Comparison of ENCODE assay signal across 10 cellular contexts in the genomic region with DNA sequence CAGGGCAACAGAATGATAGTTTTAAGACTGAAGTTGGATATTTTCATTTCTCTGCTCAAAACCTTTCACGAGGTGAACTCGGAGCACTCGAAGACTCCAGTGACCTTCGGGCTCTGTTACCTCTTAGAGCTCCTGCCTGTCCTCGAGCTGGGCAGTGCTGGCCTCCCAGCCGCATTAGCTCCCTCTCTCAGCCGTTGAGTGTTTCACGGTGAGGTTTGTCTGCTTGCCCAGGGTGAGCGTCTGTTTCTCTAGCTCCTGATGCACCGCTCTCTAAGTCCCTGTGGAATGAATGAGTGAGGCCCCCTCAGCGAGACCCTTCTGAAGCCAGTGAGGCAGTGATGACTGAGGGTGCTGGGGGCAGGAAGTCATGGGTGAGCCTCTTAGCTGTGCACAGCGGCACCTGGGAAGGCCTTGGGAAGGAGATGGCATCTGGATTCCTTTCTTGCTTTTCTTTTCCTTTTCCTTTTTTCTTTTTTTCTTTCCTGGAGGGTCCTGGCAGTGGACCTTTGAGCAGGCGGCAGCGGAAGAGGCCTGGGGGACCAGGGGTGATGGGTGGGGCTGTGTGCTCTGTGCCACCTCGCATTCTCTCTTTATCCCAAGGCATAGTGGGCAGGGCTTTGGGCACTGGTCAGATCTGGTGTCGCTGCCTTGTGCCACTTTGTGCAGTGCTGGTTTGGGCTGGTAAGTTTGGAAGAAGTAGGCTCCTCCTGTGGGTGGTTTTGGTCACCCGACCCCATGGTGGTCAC. TPM values are rescaled to one million over a fixed set of nuclear protein-coding genes. Genes with fewer than 3 reads are reported as not detected.
DNase-seq lines count a peak whose midpoint lies in the region; ATAC-seq and TF ChIP-seq lines count a peak whose summit lies in the region.
"Had no signal": no experiment of that assay in that cellular context is flagged by ENCODE, and none has a peak within 500 bp of the region (broad histone marks: within the 10 kb centered on the region; RNA-seq: fewer than 3 reads in every experiment).

No MANE protein-coding gene starts in this region.

- ATAC-seq in GM18909 (IDR thresholded peaks at IDR 0.05; ENCODE audit: poor library complexity, unreplicated experiment): no peak

- peaks cover 17% of the 10 kb centered on the region for H3K4me1 ChIP-seq in Karpas-422 (ENCODE audit: low read length)

- H2AFZ ChIP-seq in Karpas-422 (ENCODE audit: low read length): no peak overlapping the region

- H3K4me2 ChIP-seq in Karpas-422 (ENCODE audit: low read depth, low read length, poor library complexity, severe bottlenecking): peak overlapping the region; percentile 78

- H3K4me1 Mint-ChIP-seq in chondrocyte (ENCODE audit: low read depth) (peaks cover 40% of the 10 kb centered on the region), nephron progenitor cell (peaks cover 36% of the 10 kb centered on the region)

- H3K36me3 Mint-ChIP-seq in chondrocyte (ENCODE audit: low read depth): peaks cover 1% of the 10 kb centered on the region
- peaks cover 9% of the 10 kb centered on the region for H3K36me3 Mint-ChIP-seq in nephron progenitor cell (ENCODE audit: low read depth)

- no peaks in the 10 kb centered on the region for H3K9me2 ChIP-seq in Karpas-422 (replicated peaks; ENCODE audit: insufficient read depth, low read length)

- no peaks in the 10 kb centered on the region for H3K9me3 ChIP-seq in Karpas-422 (ENCODE audit: low read length)

- DNase-seq in D341Med (ENCODE audit: low spot score) (peak; percentile 41), Karpas-422 (no peak), chondrocyte (ENCODE audit: low spot score) (no peak), nephron progenitor cell (no peak), Kasumi-1 (lab: John Stamatoyannopoulos, UW) (no peak), erythroblast (lab: John Stamatoyannopoulos, UW) (no peak)
- DNase-seq in stimulated activated CD4-positive, alpha-beta T cell treated with anti-CD3 and anti-CD28 coated beads, Interleukin-4, amount 100 ng/mL, for 4 hours: no peak
- DNase-seq: foreskin melanocyte, NCI-H2107 had no signal

- peaks cover 31% of the 10 kb centered on the region for H4K20me1 ChIP-seq in Karpas-422 (ENCODE audit: insufficient read depth, low read depth, low read length)

- 0 out of 2 replicates have a peak, but pooled peaks cover 4% of the 10 kb centered on the region for H3K36me3 ChIP-seq in Karpas-422 (ENCODE audit: insufficient read depth, low read length)

- peak overlapping the region; percentile 73; the same call in 1 of the 2 replicates for H3K4me3 ChIP-seq in Karpas-422 (ENCODE audit: low read length)

- H3K9ac ChIP-seq in Karpas-422 (ENCODE audit: low read length): peak overlapping the region; percentile 33; the same call in 1 of the 2 replicates

- no peaks in the 10 kb centered on the region for H3K27me3 Mint-ChIP-seq in chondrocyte (ENCODE audit: low read depth)
- peaks cover 7% of the 10 kb centered on the region for H3K27me3 Mint-ChIP-seq in nephron progenitor cell (ENCODE audit: low read depth, poor library complexity)

- H3K27ac ChIP-seq in Karpas-422 (ENCODE audit: low read length): no peak overlapping the region

- H3K27me3 ChIP-seq in Karpas-422 (ENCODE audit: low read length): no peaks in the 10 kb centered on the region

- H3K79me2 ChIP-seq in Karpas-422 (ENCODE audit: low read length): peaks cover 58% of the 10 kb centered on the region

- no peaks in the 10 kb centered on the region for H3K9me3 Mint-ChIP-seq in chondrocyte (ENCODE audit: low read depth)
- H3K9me3 Mint-ChIP-seq in nephron progenitor cell: no peaks in the 10 kb centered on the region

- no peak for TF ChIP-seq POLR2A in erythroblast (IDR thresholded peaks at IDR 0.05; ENCODE audit: low read length)

- TF ChIP-seq CTCF in chondrocyte (IDR thresholded peaks at IDR 0.05) (no peak), nephron progenitor cell (IDR thresholded peaks at IDR 0.05) (no peak)

- H3K27ac Mint-ChIP-seq in chondrocyte (ENCODE audit: unreplicated experiment) (peak overlapping the region; percentile 68), nephron progenitor cell (peak overlapping the region; percentile 73)

- peak overlapping the region; percentile 35 for H3K4me3 Mint-ChIP-seq in chondrocyte (ENCODE audit: unreplicated experiment)
- peak overlapping the region; percentile 63 for H3K4me3 Mint-ChIP-seq in nephron progenitor cell

RNA-seq across cellular contexts. Expression of a gene that starts 2.2 kb away (rescaled TPM):
- 42.3 and 90.4 TPM in 2 replicates for total RNA-seq in Karpas-422 (2014; rRNA removed; shearing (Covaris generic); ENCODE audit: low replicate concordance)
- 16.2 to 24.7 TPM (median 17.2 TPM) in 3 replicates for total RNA-seq in chondrocyte

RNA-seq across cellular contexts. Expression of a gene that starts 33.5 kb away (rescaled TPM):
- 0.34 TPM in 1 of 2 replicates, not detected in the other for total RNA-seq in Karpas-422 (2014; rRNA removed; shearing (Covaris generic); ENCODE audit: low replicate concordance)
- 109 to 119 TPM (median 117 TPM) in 3 replicates for total RNA-seq in chondrocyte

Comparison
In these comparisons a context has a peak if more than half of its experiments do, and no peak if none do; other contexts are left out.
1. RNA of a gene that starts 33.5 kb away (total RNA-seq): 109 to 119 TPM in chondrocyte; 0.34 TPM in Karpas-422; every median in the first group is over 10 times any median in the second.